In genomic region chr9:94086468-94086867, GRCh38 we compare ENCODE assay signal across 1 cellular context.
TF ChIP-seq lines count a peak whose summit lies in the region.

No MANE protein-coding gene starts in this region.

TF ChIP-seq in SK-N-SH, 30 proteins besides CTCF, POLR2A, EP300 and RAD21:
- TF ChIP-seq USF2 (IDR thresholded peaks at IDR 0.05; ENCODE audit: borderline replicate concordance, low read depth, low read length): no peak
- TF ChIP-seq TCF12 (IDR thresholded peaks at IDR 0.05): peak; percentile 90
- no peak for TF ChIP-seq FOXJ3 (CRISPR knock-in tag; IDR thresholded peaks at IDR 0.05)
- TF ChIP-seq SMC3 (IDR thresholded peaks at IDR 0.05; ENCODE audit: low read depth, low read length): no peak
- no peak for TF ChIP-seq MEF2A (IDR thresholded peaks at IDR 0.05; ENCODE audit: borderline replicate concordance, low read depth)
- TF ChIP-seq JUND (IDR thresholded peaks at IDR 0.05): peak; percentile 70
- no peak for TF ChIP-seq REST (IDR thresholded peaks at IDR 0.05; ENCODE audit: low read depth, low read length)
- peak; percentile 57 for TF ChIP-seq POLR2AphosphoS5 (IDR thresholded peaks at IDR 0.05; ENCODE audit: low read depth, low read length)
- TF ChIP-seq TEAD4 (IDR thresholded peaks at IDR 0.05; ENCODE audit: borderline replicate concordance, insufficient read depth): peak; percentile 52; the same call in 1 of the 2 replicates
- TF ChIP-seq CHD2 (IDR thresholded peaks at IDR 0.05; ENCODE audit: low read length, partially characterized antibody): peak; percentile 14
- TF ChIP-seq EZH2phosphoT487 (IDR thresholded peaks at IDR 0.05; ENCODE audit: borderline replicate concordance, low read depth): no peak
- peak; percentile 33 for TF ChIP-seq GATA2 (CRISPR knock-in tag; IDR thresholded peaks at IDR 0.05)
- TF ChIP-seq RFX5 (IDR thresholded peaks at IDR 0.05; ENCODE audit: low read length): no peak
- peak; percentile 67 for TF ChIP-seq FOSL2 (IDR thresholded peaks at IDR 0.05; ENCODE audit: borderline replicate concordance, low read depth)
- TF ChIP-seq NRF1 (IDR thresholded peaks at IDR 0.05; ENCODE audit: low read depth, low read length): no peak
- no peak for TF ChIP-seq FOXM1 (IDR thresholded peaks at IDR 0.05; ENCODE audit: low read depth)
- TF ChIP-seq MXI1 (IDR thresholded peaks at IDR 0.05; ENCODE audit: low read depth, low read length): no peak
- 0 out of 2 replicates have a peak, but pooled peaks have one; percentile 38 for TF ChIP-seq ZBTB33 (IDR thresholded peaks at IDR 0.05; ENCODE audit: borderline replicate concordance, low read depth)
- TF ChIP-seq YY1 (IDR thresholded peaks at IDR 0.05; ENCODE audit: low read depth): no peak
- peak; percentile 97 for TF ChIP-seq NFIC (IDR thresholded peaks at IDR 0.05; ENCODE audit: borderline replicate concordance)
- no peak; the same call in 1 of the 2 replicates for TF ChIP-seq MAX (IDR thresholded peaks at IDR 0.05; ENCODE audit: low read depth)
- 0 out of 2 replicates have a peak, but pooled peaks have one; percentile 24 for TF ChIP-seq SIN3A (IDR thresholded peaks at IDR 0.05; ENCODE audit: borderline replicate concordance, low read depth, low read length)
- TF ChIP-seq GABPA (IDR thresholded peaks at IDR 0.05; ENCODE audit: low read depth): no peak
- TF ChIP-seq PBX3 (IDR thresholded peaks at IDR 0.05): peak; percentile 83
- no peak for TF ChIP-seq ELF1 (IDR thresholded peaks at IDR 0.05)
- TF ChIP-seq RCOR1 (IDR thresholded peaks at IDR 0.05; ENCODE audit: low read length): peak; percentile 85
- TF ChIP-seq USF1 (IDR thresholded peaks at IDR 0.05; ENCODE audit: borderline replicate concordance, low read depth): no peak
- no peak; the same call in 1 of the 2 replicates for TF ChIP-seq RXRA (IDR thresholded peaks at IDR 0.05; ENCODE audit: borderline replicate concordance, low read depth)
- TF ChIP-seq IRF3 (IDR thresholded peaks at IDR 0.05; ENCODE audit: low read depth, low read length): no peak
- TF ChIP-seq TAF1 (IDR thresholded peaks at IDR 0.05; ENCODE audit: borderline replicate concordance, low read depth, low read length): no peak
